ENCODE assay signal across 8 cellular contexts in the genomic region with DNA sequence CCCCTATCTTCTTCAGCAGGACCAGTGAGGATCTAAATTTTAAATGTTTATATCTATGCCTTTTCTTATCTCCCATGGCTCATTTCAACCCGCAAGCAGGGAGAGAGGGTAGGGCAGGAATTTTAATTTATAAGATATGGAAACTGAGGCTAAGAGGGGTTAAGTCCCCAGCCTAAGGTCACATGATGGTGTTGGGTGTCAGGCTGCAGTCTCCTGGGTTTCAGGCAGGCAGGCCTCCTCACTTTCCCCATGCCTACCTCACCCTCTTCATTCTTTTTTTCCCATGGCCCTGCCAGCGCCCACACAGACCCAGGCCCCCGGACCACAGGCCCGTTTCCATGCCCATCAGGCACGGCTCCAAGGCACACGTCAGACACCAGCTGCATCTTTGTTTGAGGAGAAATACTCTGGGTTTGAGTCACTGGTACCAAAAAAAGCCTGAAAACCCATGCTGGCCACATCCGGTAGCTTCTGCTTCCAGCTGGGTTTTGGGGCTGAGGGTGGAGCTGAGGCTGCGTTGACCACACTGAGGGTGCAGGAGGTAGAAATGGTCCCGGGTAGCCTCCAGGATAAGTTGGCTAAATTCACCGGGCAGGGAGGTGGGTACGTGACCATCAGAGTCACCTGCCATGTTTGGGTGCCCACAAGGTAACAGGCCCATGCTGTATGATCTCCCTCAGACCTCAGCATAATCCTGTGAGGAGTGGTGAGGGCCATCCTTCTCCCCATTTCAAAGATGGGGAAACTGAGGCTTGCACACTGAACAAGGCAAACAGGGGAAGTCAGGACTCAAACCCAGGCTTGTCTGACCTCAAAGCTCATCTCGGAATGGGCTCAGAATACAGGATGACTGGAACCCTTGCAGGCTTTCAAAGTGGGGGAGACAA. TPM values are rescaled to one million over a fixed set of nuclear protein-coding genes. Genes with fewer than 3 reads are reported as not detected.
DNase-seq lines count a peak whose midpoint lies in the region; ATAC-seq and TF ChIP-seq lines count a peak whose summit lies in the region.

No MANE protein-coding gene starts in this region.

- H3K36me3 ChIP-seq in CD8-positive, alpha-beta memory T cell (ENCODE audit: insufficient read depth, low read length), result no peaks in the 10 kb centered on the region
- no peaks in the 10 kb centered on the region for H3K36me3 ChIP-seq in sigmoid colon

- H3K36me3 Mint-ChIP-seq in CD8-positive, alpha-beta memory T cell, result no peaks in the 10 kb centered on the region

- H3K27me3 Mint-ChIP-seq in CD8-positive, alpha-beta memory T cell, result peaks cover 0 to 1% of the 10 kb centered on the region in 2 donors
- H3K27me3 Mint-ChIP-seq in stimulated activated naive CD8-positive, alpha-beta T cell treated with anti-CD3 and anti-CD28 coated beads, Interleukin-15, amount 100 ng/mL, for 72 hours, result no peaks in the 10 kb centered on the region

- ATAC-seq in GM19395 (IDR thresholded peaks at IDR 0.05; ENCODE audit: unreplicated experiment) (peak; percentile 79), HG03342 (IDR thresholded peaks at IDR 0.05; ENCODE audit: unreplicated experiment) (peak; percentile 76)
- ATAC-seq in stimulated activated naive CD8-positive, alpha-beta T cell treated with anti-CD3 and anti-CD28 coated beads, Interleukin-15, amount 100 ng/mL, for 72 hours, result peak; percentile 94

- TF ChIP-seq POLR2A in sigmoid colon (IDR thresholded peaks at IDR 0.05), result no peak

- no peak for TF ChIP-seq EP300 in sigmoid colon (IDR thresholded peaks at IDR 0.05)

- CTCF ChIA-PET in CD8-positive, alpha-beta memory T cell (lab: Charles Lee), result interaction anchor here (0.7 to 1.1 kb wide), 2 partner anchors 13 to 32 kb away, joined by 3 to 4 read pairs; no protein-coding TSS in a partner anchor

- H3K9me3 ChIP-seq in CD8-positive, alpha-beta memory T cell (ENCODE audit: low read length), result no peaks in the 10 kb centered on the region
- H3K9me3 ChIP-seq in sigmoid colon, result no peaks in the 10 kb centered on the region

- peaks cover 25 to 44% (median 31%) of the 10 kb centered on the region in 3 donors for H3K4me1 Mint-ChIP-seq in CD8-positive, alpha-beta memory T cell
- peaks cover 21% of the 10 kb centered on the region for H3K4me1 Mint-ChIP-seq in stimulated activated naive CD8-positive, alpha-beta T cell treated with anti-CD3 and anti-CD28 coated beads, Interleukin-15, amount 100 ng/mL, for 72 hours

- H3K4me1 ChIP-seq in CD8-positive, alpha-beta memory T cell (ENCODE audit: insufficient read depth, low read length), result peaks cover 24% of the 10 kb centered on the region
- H3K4me1 ChIP-seq in sigmoid colon, result no peaks in the 10 kb centered on the region

- TF ChIP-seq CTCF in foreskin fibroblast (IDR thresholded peaks at IDR 0.05; ENCODE audit: low read depth, low read length), result no peak
- TF ChIP-seq CTCF in sigmoid colon (IDR thresholded peaks at IDR 0.05), result no peak

- no peaks in the 10 kb centered on the region for H3K27me3 ChIP-seq in CD8-positive, alpha-beta memory T cell (ENCODE audit: insufficient read depth, low read length, poor library complexity, severe bottlenecking)
- peaks cover 3 to 24% (median 21%) of the 10 kb centered on the region in 3 donors for H3K27me3 ChIP-seq in sigmoid colon

- H3K9me3 Mint-ChIP-seq in CD8-positive, alpha-beta memory T cell, result no peaks in the 10 kb centered on the region
- no peaks in the 10 kb centered on the region for H3K9me3 Mint-ChIP-seq in stimulated activated naive CD8-positive, alpha-beta T cell treated with anti-CD3 and anti-CD28 coated beads, Interleukin-15, amount 100 ng/mL, for 72 hours

- 69 to 75% methylated on average over 12 of the region's 12 CpGs for WGBS in sigmoid colon, 2 donors

- intact Hi-C loops in sigmoid colon (cut with DNase I), result no loop called here

- peak overlapping the region; percentile 57 to 95 (median 90) for H3K27ac Mint-ChIP-seq in CD8-positive, alpha-beta memory T cell
- peak overlapping the region in 1 of 2 donors; percentile 14 for H3K27ac Mint-ChIP-seq in stimulated activated naive CD8-positive, alpha-beta T cell treated with anti-CD3 and anti-CD28 coated beads, Interleukin-15, amount 100 ng/mL, for 72 hours

- peak in 4 of 5 donors; percentile 13 to 70 (median 34) for DNase-seq in CD8-positive, alpha-beta memory T cell
- DNase-seq in activated CD4-positive, alpha-beta T cell treated with anti-CD3 and anti-CD28 coated beads for 48 hours, result peak; percentile 60
- DNase-seq in foreskin fibroblast (peak; percentile 87 to 93), NCI-H748 (lab: John Stamatoyannopoulos, UW; ENCODE audit: unreplicated experiment) (no peak), sigmoid colon (no peak)
- peak; percentile 36 to 67 for DNase-seq in stimulated activated naive CD8-positive, alpha-beta T cell treated with anti-CD3 and anti-CD28 coated beads, Interleukin-15, amount 100 ng/mL, for 72 hours

- no peak overlapping the region for H3K4me3 ChIP-seq in CD8-positive, alpha-beta memory T cell (ENCODE audit: low read length)
- no peak overlapping the region for H3K4me3 ChIP-seq in foreskin fibroblast (ENCODE audit: low read depth in 1 of 2, low read length in 2 of 2)
- H3K4me3 ChIP-seq in sigmoid colon, result no peak overlapping the region

- no peak overlapping the region for H3K27ac ChIP-seq in CD8-positive, alpha-beta memory T cell (ENCODE audit: low read depth, low read length)
- H3K27ac ChIP-seq in sigmoid colon, result no peak overlapping the region

- POLR2A ChIA-PET in CD8-positive, alpha-beta memory T cell (lab: Charles Lee), result interaction anchor here (0.9 to 1.3 kb wide), 5 partner anchors 13 to 31 kb away, joined by 3 to 6 read pairs (median 4); no protein-coding TSS in a partner anchor

- H3K4me3 Mint-ChIP-seq in CD8-positive, alpha-beta memory T cell, result peak overlapping the region in 6 of 7 donors; percentile 67 to 89 (median 77)
- H3K4me3 Mint-ChIP-seq in stimulated activated naive CD8-positive, alpha-beta T cell treated with anti-CD3 and anti-CD28 coated beads, Interleukin-15, amount 100 ng/mL, for 72 hours, result peak overlapping the region; percentile 63 to 65

RNA-seq across cellular contexts. Expression of a gene that starts 7.5 kb away (rescaled TPM):
- total RNA-seq in CD8-positive, alpha-beta memory T cell, result not detected
- not detected for polyA plus RNA-seq in CD8-positive, alpha-beta memory T cell
- 1 to 10 TPM in 1 of 4 donors, under 1 TPM in 1, not detected in 2; 0.82 to 1.8 TPM for total RNA-seq in sigmoid colon
- polyA plus RNA-seq in sigmoid colon, result 1 to 10 TPM in 1 of 3 donors, under 1 TPM in 1, not detected in 1; 0.47 to 3.0 TPM

RNA-seq across cellular contexts. Expression of a gene that starts 11.4 kb away (rescaled TPM):
- total RNA-seq in CD8-positive, alpha-beta memory T cell, result not detected
- not detected for polyA plus RNA-seq in CD8-positive, alpha-beta memory T cell
- not detected for total RNA-seq in sigmoid colon
- not detected for polyA plus RNA-seq in sigmoid colon

RNA-seq across cellular contexts. Expression of a gene that starts 20.4 kb away (rescaled TPM):
- total RNA-seq in CD8-positive, alpha-beta memory T cell, result 10 to 100 TPM; 36.7 to 37.3 TPM
- polyA plus RNA-seq in CD8-positive, alpha-beta memory T cell, result 201 TPM
- total RNA-seq in sigmoid colon, result 10 to 100 TPM; 15.9 to 24.3 (median 17.2) TPM
- polyA plus RNA-seq in sigmoid colon, result 10 to 100 TPM in 1 of 3 donors, 1 to 10 TPM in 2; 5.1 to 13.8 (median 5.4) TPM

RNA-seq across cellular contexts. Expression of a gene that starts 47.1 kb away (rescaled TPM):
- total RNA-seq in CD8-positive, alpha-beta memory T cell, result 10 to 100 TPM; 52.2 to 57.5 TPM
- 3.9 TPM for polyA plus RNA-seq in CD8-positive, alpha-beta memory T cell
- 1 to 10 TPM in 3 of 4 donors, under 1 TPM in 1; 0.82 to 1.7 (median 1.3) TPM for total RNA-seq in sigmoid colon
- polyA plus RNA-seq in sigmoid colon, result 1 to 10 TPM in 1 of 3 donors, under 1 TPM in 1, not detected in 1; under 0.01 to 3.4 TPM

Comparison
In these comparisons a context has a peak if more than half of its experiments do, and no peak if none do; other contexts are left out.
1. DNase-seq: peak in CD8-positive, alpha-beta memory T cell (4 of 5), activated CD4-positive, alpha-beta T cell treated with anti-CD3 and anti-CD28 coated beads for 48 hours (single experiment), foreskin fibroblast (2 of 2) and stimulated activated naive CD8-positive, alpha-beta T cell treated with anti-CD3 and anti-CD28 coated beads, Interleukin-15, amount 100 ng/mL, for 72 hours (2 of 2); none in NCI-H748 (single experiment) and sigmoid colon (single experiment).
2. Peak in every context shown above with its lines, with median percentiles within 50 percentile points of each other: ATAC-seq.